ENCODE assay signal across 41 cellular contexts in genomic region chr1:62573675-62574074, GRCh38. TPM values are rescaled to one million over a fixed set of nuclear protein-coding genes. Genes with fewer than 3 reads are reported as not detected.
"Had no signal": no experiment of that assay in that cellular context is flagged by ENCODE, and none has a peak within 500 bp of the region (broad histone marks: within the 10 kb centered on the region; RNA-seq: fewer than 3 reads in every experiment).

No MANE protein-coding gene starts in this region.

- H3K36me3 ChIP-seq: breast epithelium, colonic mucosa had no signal

- H3K4me3 Mint-ChIP-seq: activated B cell treated with CpG ODN at 0.5 μM for 24 hours; activated CD4-positive, alpha-beta memory T cell treated with anti-CD3 and anti-CD28 coated beads for 36 hours; activated CD8-positive, alpha-beta memory T cell treated with anti-CD3 and anti-CD28 coated beads, Interleukin-2, amount 10 ng/mL, durations not matched to agents 7 days and 5 days; activated CD8-positive, alpha-beta T cell treated with anti-CD3 and anti-CD28 coated beads, Interleukin-2, amount 10 ng/mL, durations not matched to agents 7 days and 5 days; activated naive CD4-positive, alpha-beta T cell treated with anti-CD3 and anti-CD28 coated beads for 36 hours; activated naive CD4-positive, alpha-beta T cell treated with anti-CD3 and anti-CD28 coated beads, Interleukin-2, amount 50 U/mL, for 24 hours; activated naive CD8-positive, alpha-beta T cell treated with anti-CD3 and anti-CD28 coated beads for 36 hours; activated naive CD8-positive, alpha-beta T cell treated with anti-CD3 and anti-CD28 coated beads, Interleukin-2, amount 50 U/mL, for 24 hours; activated T-helper 1 cell treated with anti-CD3 and anti-CD28 coated beads, Interleukin-12 subunit alpha, Interleukin-12 subunit beta, Interleukin-2, Interleukin-4 antibody, amounts not matched to agents 30 ng/mL and 10 ng/mL and 1 ng/mL, durations not matched to agents 14 hours and 24 hours and 36 hours; brain; T-helper 2 cell treated with Interferon-gamma antibody and Interleukin-4, amounts not matched to agents 5 μg/mL and 100 μg/mL, for 36 hours had no signal

- H3K27me3 ChIP-seq: adrenal gland, ascending aorta, breast epithelium, cardiac muscle cell, colonic mucosa, esophagus squamous epithelium, gastrocnemius medialis, heart left ventricle had no signal

- DNase-seq: activated B cell treated with CpG ODN at 0.5 μM for 24 hours; activated CD4-positive, alpha-beta memory T cell treated with anti-CD3 and anti-CD28 coated beads for 36 hours; activated CD4-positive, alpha-beta T cell treated with anti-CD3 and anti-CD28 coated beads for 48 hours; activated CD4-positive, alpha-beta T cell treated with anti-CD3 and anti-CD28 coated beads, Interleukin-2, amount 50 U/mL, for 1 hour; activated CD8-positive, alpha-beta memory T cell treated with anti-CD3 and anti-CD28 coated beads, Interleukin-2, amount 10 ng/mL, durations not matched to agents 7 days and 5 days; activated CD8-positive, alpha-beta memory T cell treated with anti-CD3 and anti-CD28 coated beads, Interleukin-2, amount 50 U/mL, for 4 hours; activated CD8-positive, alpha-beta T cell treated with anti-CD3 and anti-CD28 coated beads, Interleukin-2, amount 10 ng/mL, durations not matched to agents 7 days and 5 days; activated effector memory CD4-positive, alpha-beta T cell treated with anti-CD3 and anti-CD28 coated beads, Interleukin-2, amount 50 U/mL, for 16 hours; activated naive CD4-positive, alpha-beta T cell treated with anti-CD3 and anti-CD28 coated beads for 36 hours; activated naive CD8-positive, alpha-beta T cell treated with anti-CD3 and anti-CD28 coated beads for 36 hours; activated naive CD8-positive, alpha-beta T cell treated with anti-CD3 and anti-CD28 coated beads, Interleukin-2, amount 50 U/mL, for 24 hours; activated T-cell treated with anti-CD3 and anti-CD28 coated beads, Interleukin-2, amount 50 U/mL, for 1 hour; activated T-cell treated with anti-CD3 and anti-CD28 coated beads, Interleukin-2, amount 50 U/mL, for 48 hours; adrenal gland; central memory CD4-positive, alpha-beta T cell; cerebellar nuclear complex; colonic mucosa; effector CD8-positive, alpha-beta T cell; esophagus squamous epithelium; gastrocnemius medialis; glutamatergic neuron; heart left ventricle; hypothalamus; T1000; WERI-Rb-1 had no signal

- ATAC-seq: activated CD4-positive, CD25-positive, alpha-beta regulatory T cell treated with anti-CD3 and anti-CD28 coated beads, Interleukin-2, amount 50 U/mL, for 24 hours; activated CD8-positive, alpha-beta memory T cell treated with anti-CD3 and anti-CD28 coated beads, Interleukin-2, amount 10 ng/mL, durations not matched to agents 7 days and 5 days; activated CD8-positive, alpha-beta T cell treated with anti-CD3 and anti-CD28 coated beads, Interleukin-2, amount 10 ng/mL, durations not matched to agents 7 days and 5 days; activated naive CD8-positive, alpha-beta T cell treated with anti-CD3 and anti-CD28 coated beads, Interleukin-2, amount 50 U/mL, for 24 hours; gastrocnemius medialis; heart left ventricle had no signal

- H3K4me1 ChIP-seq: adrenal gland, ascending aorta, breast epithelium, colonic mucosa, esophagus squamous epithelium, gastrocnemius medialis, heart left ventricle had no signal

- H3K9me3 ChIP-seq: adrenal gland, colonic mucosa, esophagus squamous epithelium, gastrocnemius medialis had no signal

- H3K27ac ChIP-seq: adrenal gland, ascending aorta, breast epithelium, cardiac muscle cell, colonic mucosa, epithelial cell of prostate, esophagus squamous epithelium, gastrocnemius medialis, heart left ventricle, WERI-Rb-1 had no signal

- H3K4me1 Mint-ChIP-seq: activated B cell treated with CpG ODN at 0.5 μM for 24 hours; activated CD8-positive, alpha-beta memory T cell treated with anti-CD3 and anti-CD28 coated beads, Interleukin-2, amount 10 ng/mL, durations not matched to agents 7 days and 5 days; activated naive CD4-positive, alpha-beta T cell treated with anti-CD3 and anti-CD28 coated beads, Interleukin-2, amount 50 U/mL, for 24 hours; activated naive CD8-positive, alpha-beta T cell treated with anti-CD3 and anti-CD28 coated beads for 36 hours; activated naive CD8-positive, alpha-beta T cell treated with anti-CD3 and anti-CD28 coated beads, Interleukin-2, amount 50 U/mL, for 24 hours; brain had no signal

- H3K4me3 ChIP-seq: adrenal gland, ascending aorta, breast epithelium, cardiac muscle cell, colonic mucosa, esophagus squamous epithelium, gastrocnemius medialis, heart left ventricle had no signal

- H3K27ac Mint-ChIP-seq: activated B cell treated with CpG ODN at 0.5 μM for 24 hours; activated CD4-positive, alpha-beta memory T cell treated with anti-CD3 and anti-CD28 coated beads for 36 hours; activated CD8-positive, alpha-beta memory T cell treated with anti-CD3 and anti-CD28 coated beads, Interleukin-2, amount 10 ng/mL, durations not matched to agents 7 days and 5 days; activated CD8-positive, alpha-beta T cell treated with anti-CD3 and anti-CD28 coated beads, Interleukin-2, amount 10 ng/mL, durations not matched to agents 7 days and 5 days; activated naive CD4-positive, alpha-beta T cell treated with anti-CD3 and anti-CD28 coated beads for 36 hours; activated naive CD4-positive, alpha-beta T cell treated with anti-CD3 and anti-CD28 coated beads, Interleukin-2, amount 50 U/mL, for 24 hours; activated naive CD8-positive, alpha-beta T cell treated with anti-CD3 and anti-CD28 coated beads for 36 hours; activated naive CD8-positive, alpha-beta T cell treated with anti-CD3 and anti-CD28 coated beads, Interleukin-2, amount 50 U/mL, for 24 hours; activated T-helper 1 cell treated with anti-CD3 and anti-CD28 coated beads, Interleukin-12 subunit alpha, Interleukin-12 subunit beta, Interleukin-2, Interleukin-4 antibody, amounts not matched to agents 30 ng/mL and 10 ng/mL and 1 ng/mL, durations not matched to agents 14 hours and 24 hours and 36 hours; activated T-helper 2 cell treated with anti-CD3 and anti-CD28 coated beads, Interferon-gamma antibody, Interleukin-2, Interleukin-4, amounts not matched to agents 10 μg/mL and 5 μg/mL and 100 μg/mL, durations not matched to agents 14 hours and 24 hours and 36 hours; brain; T-helper 2 cell treated with Interferon-gamma antibody and Interleukin-4, amounts not matched to agents 5 μg/mL and 100 μg/mL, for 36 hours had no signal

- H3K27me3 Mint-ChIP-seq: activated B cell treated with CpG ODN at 0.5 μM for 24 hours; activated CD4-positive, alpha-beta memory T cell treated with anti-CD3 and anti-CD28 coated beads for 36 hours; activated CD8-positive, alpha-beta memory T cell treated with anti-CD3 and anti-CD28 coated beads, Interleukin-2, amount 10 ng/mL, durations not matched to agents 7 days and 5 days; activated naive CD4-positive, alpha-beta T cell treated with anti-CD3 and anti-CD28 coated beads, Interleukin-2, amount 50 U/mL, for 24 hours; activated naive CD8-positive, alpha-beta T cell treated with anti-CD3 and anti-CD28 coated beads for 36 hours; activated naive CD8-positive, alpha-beta T cell treated with anti-CD3 and anti-CD28 coated beads, Interleukin-2, amount 50 U/mL, for 24 hours; brain had no signal

RNA-seq across cellular contexts. Expression of gene ANGPTL3, which starts 23.6 kb away (rescaled TPM):
- total RNA-seq: activated B cell treated with CpG ODN at 0.5 μM for 24 hours; activated CD4-positive, alpha-beta memory T cell treated with anti-CD3 and anti-CD28 coated beads for 36 hours; activated CD8-positive, alpha-beta memory T cell treated with anti-CD3 and anti-CD28 coated beads for 36 hours; activated CD8-positive, alpha-beta memory T cell treated with anti-CD3 and anti-CD28 coated beads, Interleukin-2, amount 10 ng/mL, durations not matched to agents 7 days and 5 days; activated CD8-positive, alpha-beta T cell treated with anti-CD3 and anti-CD28 coated beads, Interleukin-2, amount 10 ng/mL, durations not matched to agents 7 days and 5 days; activated naive CD4-positive, alpha-beta T cell treated with anti-CD3 and anti-CD28 coated beads for 36 hours; activated naive CD8-positive, alpha-beta T cell treated with anti-CD3 and anti-CD28 coated beads for 36 hours; activated T-helper 1 cell treated with anti-CD3 and anti-CD28 coated beads, Interleukin-12 subunit alpha, Interleukin-12 subunit beta, Interleukin-2, Interleukin-4 antibody, amounts not matched to agents 30 ng/mL and 10 ng/mL and 1 ng/mL, durations not matched to agents 14 hours and 24 hours and 36 hours; activated T-helper 2 cell treated with anti-CD3 and anti-CD28 coated beads, Interferon-gamma antibody, Interleukin-2, Interleukin-4, amounts not matched to agents 10 μg/mL and 5 μg/mL and 100 μg/mL, durations not matched to agents 14 hours and 24 hours and 36 hours; ascending aorta; breast epithelium; cardiac muscle cell; dermis microvascular lymphatic vessel endothelial cell; endothelial cell of umbilical vein; esophagus squamous epithelium; fibroblast of lung; fibroblast of villous mesenchyme; heart left ventricle had no signal
- polyA plus RNA-seq: endothelial cell of umbilical vein, esophagus, fibroblast of lung, heart left ventricle had no signal
